In genomic region chr12:94263905-94264655, GRCh38 we compare ENCODE assay signal across 9 cellular contexts.
DNase-seq lines count a peak whose midpoint lies in the region; ATAC-seq and TF ChIP-seq lines count a peak whose summit lies in the region.
"Had no signal": no experiment of that assay in that cellular context is flagged by ENCODE, and none has a peak within 500 bp of the region (broad histone marks: within the 10 kb centered on the region; RNA-seq: fewer than 3 reads in every experiment).

No MANE protein-coding gene starts in this region.

- peaks cover 0 to 80% (median 45%) of the 10 kb centered on the region in 9 donors for H3K4me1 ChIP-seq in heart right ventricle
- peaks cover 58% of the 10 kb centered on the region for H3K4me1 ChIP-seq in vagina

- TF ChIP-seq POLR2A in vagina (IDR thresholded peaks at IDR 0.05): no peak

- DNase-seq in heart right ventricle (no peak), left cardiac atrium (no peak), left kidney (ENCODE audit: low read depth, low spot score) (peak; percentile 28), vagina (ENCODE audit: extremely low spot score in 2 of 2) (no peak), COLO668 (lab: John Stamatoyannopoulos, UW; ENCODE audit: unreplicated experiment) (no peak), NCI-H526 treated with DMSO at 0.1 percent for 48 hours (lab: John Stamatoyannopoulos, UW) (no peak)
- DNase-seq: NCI-H2171 treated with DMSO at 0.1 percent for 48 hours had no signal

- H3K27me3 Mint-ChIP-seq in activated T-helper 17 cell treated with anti-CD3 and anti-CD28 coated beads, Interleukin-2, amount 50 U/mL, for 72 hours: no peaks in the 10 kb centered on the region

- intact Hi-C loops in heart right ventricle (cut with DNase I) (loop anchor here in 1 of 10 donors (10.0 kb wide), 1 partner anchor 119 kb away; the partner anchor contains the start of gene PLXNC1), left cardiac atrium (cut with DNase I) (no loop called here), vagina (cut with DNase I) (no loop called here)

- H3K9me3 Mint-ChIP-seq in activated T-helper 17 cell treated with anti-CD3 and anti-CD28 coated beads, Interleukin-2, amount 50 U/mL, for 72 hours: no peaks in the 10 kb centered on the region

- ATAC-seq in heart right ventricle (no peak), left cardiac atrium (no peak), GM19023 (IDR thresholded peaks at IDR 0.05; ENCODE audit: unreplicated experiment) (no peak)
- no peak for ATAC-seq in activated T-helper 17 cell treated with anti-CD3 and anti-CD28 coated beads, Interleukin-2, amount 50 U/mL, for 72 hours (replicated peaks)

- no peaks in the 10 kb centered on the region for H3K9me3 ChIP-seq in heart right ventricle
- no peaks in the 10 kb centered on the region for H3K9me3 ChIP-seq in vagina

- H3K36me3 ChIP-seq in heart right ventricle: peaks cover 0 to 31% (median 0%) of the 10 kb centered on the region in 9 donors
- H3K36me3 ChIP-seq in vagina: no peaks in the 10 kb centered on the region

- 56 to 57% methylated on average over 21 of the region's 21 CpGs for WGBS in heart right ventricle, 2 donors

- H3K27ac ChIP-seq in heart right ventricle: peak overlapping the region in 7 of 10 donors; percentile 15 to 94 (median 88)
- H3K27ac ChIP-seq in vagina: peak overlapping the region; percentile 90

- H3K4me3 ChIP-seq in heart right ventricle (no peak overlapping the region), vagina (no peak overlapping the region)

- H3K4me1 Mint-ChIP-seq in activated T-helper 17 cell treated with anti-CD3 and anti-CD28 coated beads, Interleukin-2, amount 50 U/mL, for 72 hours: peaks cover 31% of the 10 kb centered on the region

- H3K27me3 ChIP-seq in heart right ventricle (no peaks in the 10 kb centered on the region), vagina (no peaks in the 10 kb centered on the region)

- H3K27ac Mint-ChIP-seq in activated T-helper 17 cell treated with anti-CD3 and anti-CD28 coated beads, Interleukin-2, amount 50 U/mL, for 72 hours: peak overlapping the region; percentile 98

- TF ChIP-seq CTCF in heart right ventricle (IDR thresholded peaks at IDR 0.05): no peak
- TF ChIP-seq CTCF in vagina (IDR thresholded peaks at IDR 0.05): no peak

- H3K4me3 Mint-ChIP-seq in activated T-helper 17 cell treated with anti-CD3 and anti-CD28 coated beads, Interleukin-2, amount 50 U/mL, for 72 hours: peak overlapping the region; percentile 90

- peaks cover 61% of the 10 kb centered on the region for H3K36me3 Mint-ChIP-seq in activated T-helper 17 cell treated with anti-CD3 and anti-CD28 coated beads, Interleukin-2, amount 50 U/mL, for 72 hours (ENCODE audit: low read depth)
